ENCODE assay signal across 1 cellular context in genomic region chr16:89484088-89484501, GRCh38.
TF ChIP-seq lines count a peak whose summit lies in the region.

No MANE protein-coding gene starts in this region.

TF ChIP-seq in GM23338, 12 proteins besides CTCF, POLR2A, EP300 and RAD21 (continued from another document):
- no peak for TF ChIP-seq CREB1 (CRISPR knock-in tag; IDR thresholded peaks at IDR 0.05; ENCODE audit: low read depth)
- TF ChIP-seq, protein P1, sequence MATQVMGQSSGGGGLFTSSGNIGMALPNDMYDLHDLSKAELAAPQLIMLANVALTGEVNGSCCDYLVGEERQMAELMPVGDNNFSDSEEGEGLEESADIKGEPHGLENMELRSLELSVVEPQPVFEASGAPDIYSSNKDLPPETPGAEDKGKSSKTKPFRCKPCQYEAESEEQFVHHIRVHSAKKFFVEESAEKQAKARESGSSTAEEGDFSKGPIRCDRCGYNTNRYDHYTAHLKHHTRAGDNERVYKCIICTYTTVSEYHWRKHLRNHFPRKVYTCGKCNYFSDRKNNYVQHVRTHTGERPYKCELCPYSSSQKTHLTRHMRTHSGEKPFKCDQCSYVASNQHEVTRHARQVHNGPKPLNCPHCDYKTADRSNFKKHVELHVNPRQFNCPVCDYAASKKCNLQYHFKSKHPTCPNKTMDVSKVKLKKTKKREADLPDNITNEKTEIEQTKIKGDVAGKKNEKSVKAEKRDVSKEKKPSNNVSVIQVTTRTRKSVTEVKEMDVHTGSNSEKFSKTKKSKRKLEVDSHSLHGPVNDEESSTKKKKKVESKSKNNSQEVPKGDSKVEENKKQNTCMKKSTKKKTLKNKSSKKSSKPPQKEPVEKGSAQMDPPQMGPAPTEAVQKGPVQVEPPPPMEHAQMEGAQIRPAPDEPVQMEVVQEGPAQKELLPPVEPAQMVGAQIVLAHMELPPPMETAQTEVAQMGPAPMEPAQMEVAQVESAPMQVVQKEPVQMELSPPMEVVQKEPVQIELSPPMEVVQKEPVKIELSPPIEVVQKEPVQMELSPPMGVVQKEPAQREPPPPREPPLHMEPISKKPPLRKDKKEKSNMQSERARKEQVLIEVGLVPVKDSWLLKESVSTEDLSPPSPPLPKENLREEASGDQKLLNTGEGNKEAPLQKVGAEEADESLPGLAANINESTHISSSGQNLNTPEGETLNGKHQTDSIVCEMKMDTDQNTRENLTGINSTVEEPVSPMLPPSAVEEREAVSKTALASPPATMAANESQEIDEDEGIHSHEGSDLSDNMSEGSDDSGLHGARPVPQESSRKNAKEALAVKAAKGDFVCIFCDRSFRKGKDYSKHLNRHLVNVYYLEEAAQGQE (IDR thresholded peaks at IDR 0.05; ENCODE audit: unreplicated experiment) = no peak
- no peak for TF ChIP-seq EZH2 (IDR thresholded peaks at IDR 0.05; ENCODE audit: low read depth, unreplicated experiment)
- no peak for TF ChIP-seq ZNF114 (CRISPR knock-in tag; IDR thresholded peaks at IDR 0.05)
- no peak for TF ChIP-seq ZNF462 (CRISPR knock-in tag; IDR thresholded peaks at IDR 0.05)
